In genomic region chr21:31687108-31687507, GRCh38 we compare ENCODE assay signal across 27 cellular contexts.
"Had no signal": no experiment of that assay in that cellular context is flagged by ENCODE, and none has a peak within 500 bp of the region (broad histone marks: within the 10 kb centered on the region; RNA-seq: fewer than 3 reads in every experiment).

No MANE protein-coding gene starts in this region.

- H3K4me3 Mint-ChIP-seq: naive thymus-derived CD8-positive, alpha-beta T cell; nephron; neural crest cell; stimulated activated memory B cell treated with anti-CD40 and anti-IgM and Interleukin-4, amounts not matched to agents 10 μg/mL and 1 μg/mL and 100 μg/mL, for 72 hours had no signal

- ATAC-seq: left lung; lower lobe of right lung; naive thymus-derived CD8-positive, alpha-beta T cell; right lobe of liver; stimulated activated memory B cell treated with anti-CD40 and anti-IgM and Interleukin-4, amounts not matched to agents 10 μg/mL and 1 μg/mL and 100 μg/mL, for 72 hours; stimulated activated naive CD8-positive, alpha-beta T cell treated with anti-CD3 and anti-CD28 coated beads, Interleukin-15, Interleukin-2, amounts not matched to agents 100 U/mL and 50 U/mL, for 24 hours had no signal

- H3K27ac ChIP-seq: hepatocyte, left lung, lower lobe of right lung, parathyroid adenoma, right atrium auricular region, right lobe of liver, stomach, testis, thyroid gland, upper lobe of left lung, vagina had no signal

- H3K27ac Mint-ChIP-seq: nephron; stimulated activated memory B cell treated with anti-CD40 and anti-IgM and Interleukin-4, amounts not matched to agents 10 μg/mL and 1 μg/mL and 100 μg/mL, for 72 hours had no signal

- H3K27me3 Mint-ChIP-seq: naive thymus-derived CD8-positive, alpha-beta T cell; stimulated activated memory B cell treated with anti-CD40 and anti-IgM and Interleukin-4, amounts not matched to agents 10 μg/mL and 1 μg/mL and 100 μg/mL, for 72 hours had no signal

- DNase-seq: kidney; left colon; left lung; lower lobe of right lung; mammary epithelial cell; mesenchymal stem cell; naive thymus-derived CD8-positive, alpha-beta T cell; nucleus accumbens; right lobe of liver; stimulated activated CD4-positive, alpha-beta T cell treated with anti-CD3 and anti-CD28 coated beads, Interleukin-1b, Interleukin-23, amount 100 ng/mL, for 48 hours; stimulated activated CD4-positive, alpha-beta T cell treated with anti-CD3 and anti-CD28 coated beads, Interleukin-2, amount 100 ng/mL, for 48 hours; stimulated activated CD4-positive, alpha-beta T cell treated with anti-CD3 and anti-CD28 coated beads, Interleukin-4, amount 100 ng/mL, for 4 hours; stimulated activated CD8-positive, alpha-beta memory T cell treated with anti-CD3 and anti-CD28 coated beads, Interleukin-4, amount 100 ng/mL, for 48 hours; stimulated activated naive CD8-positive, alpha-beta T cell treated with anti-CD3 and anti-CD28 coated beads, Interleukin-15, Interleukin-2, amounts not matched to agents 100 U/mL and 50 U/mL, for 24 hours; stomach; testis; thyroid gland; transverse colon; upper lobe of left lung had no signal

- H3K4me3 ChIP-seq: hepatocyte, left lung, lower lobe of right lung, right atrium auricular region, right lobe of liver, smooth muscle cell, stomach, testis, thyroid gland, transverse colon, upper lobe of left lung, vagina had no signal

- H3K9me3 ChIP-seq: left lung, lower lobe of right lung, right atrium auricular region, right lobe of liver, stomach, testis, thyroid gland, transverse colon, upper lobe of left lung, vagina had no signal

- H3K4me1 ChIP-seq: left lung, lower lobe of right lung, parathyroid adenoma, right atrium auricular region, right lobe of liver, stomach, testis, thyroid gland, upper lobe of left lung, vagina had no signal

- H3K9me3 Mint-ChIP-seq: naive thymus-derived CD8-positive, alpha-beta T cell; nephron; neural crest cell; stimulated activated memory B cell treated with anti-CD40 and anti-IgM and Interleukin-4, amounts not matched to agents 10 μg/mL and 1 μg/mL and 100 μg/mL, for 72 hours had no signal

- H3K4me1 Mint-ChIP-seq: nephron; neural crest cell; stimulated activated memory B cell treated with anti-CD40 and anti-IgM and Interleukin-4, amounts not matched to agents 10 μg/mL and 1 μg/mL and 100 μg/mL, for 72 hours had no signal
